8 cellular contexts compared by ENCODE assay signal in the genomic region with DNA sequence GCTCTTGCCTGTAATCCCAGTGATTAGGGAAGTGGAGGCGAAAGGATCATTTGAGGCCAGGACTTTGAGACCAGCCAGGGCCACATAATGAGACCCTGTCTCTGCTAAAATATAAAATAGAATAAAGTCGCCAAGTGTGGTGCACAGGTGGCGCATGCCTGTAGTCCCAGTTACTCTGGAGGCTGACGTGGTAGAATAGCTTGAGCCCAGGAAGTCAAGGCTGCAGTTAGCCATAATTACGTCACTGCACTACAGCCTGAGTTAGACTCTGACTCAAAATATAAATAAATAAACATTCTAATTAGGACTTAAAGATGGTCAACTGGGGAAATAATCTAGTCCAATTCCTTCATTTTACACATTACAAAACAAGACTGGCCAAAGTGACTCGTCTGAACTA. TPM values are rescaled to one million over a fixed set of nuclear protein-coding genes. Genes with fewer than 3 reads are reported as not detected.
A peak's percentile ranks its signal among the peaks of the same experiment; 100 is the strongest.
DNase-seq lines count a peak whose midpoint lies in the region; ATAC-seq and TF ChIP-seq lines count a peak whose summit lies in the region.

No MANE protein-coding gene starts in this region.

- intact Hi-C loops in transverse colon (cut with DNase I; ENCODE audit: low total_unique reads), result no loop called here

- peaks cover 47% of the 10 kb centered on the region for H3K36me3 ChIP-seq in SJCRH30
- peaks cover 7% of the 10 kb centered on the region for H3K36me3 ChIP-seq in mesendoderm (ENCODE audit: control insufficient read depth, insufficient read depth, low read length)
- H3K36me3 ChIP-seq in transverse colon, result peaks cover 0 to 39% (median 19%) of the 10 kb centered on the region in 4 donors

- no peak overlapping the region for H2BK15ac ChIP-seq in mesendoderm (replicated peaks; ENCODE audit: low read depth)

- TF ChIP-seq CTCF in coronary artery (IDR thresholded peaks at IDR 0.05) (no peak), transverse colon (IDR thresholded peaks at IDR 0.05) (no peak)

- no peak overlapping the region for H2BK120ac ChIP-seq in mesendoderm (ENCODE audit: low read depth, low read length)

- H3K27ac ChIP-seq in SJCRH30 (peak overlapping the region; percentile 82), coronary artery (peak overlapping the region; percentile 91 to 94), mesendoderm (ENCODE audit: low read depth, low read length) (no peak overlapping the region), transverse colon (peak overlapping the region; percentile 91 to 95 (median 92))

- H4K8ac ChIP-seq in mesendoderm (ENCODE audit: low read depth, low read length), result no peak overlapping the region

- peaks cover 14% of the 10 kb centered on the region for H3K79me2 ChIP-seq in mesendoderm (ENCODE audit: control insufficient read depth, insufficient read depth, low read length)

- peaks cover 3% of the 10 kb centered on the region for H3K79me1 ChIP-seq in mesendoderm (ENCODE audit: low read length)

- peak overlapping the region; percentile 91 for H3K56ac ChIP-seq in mesendoderm (ENCODE audit: low read length)

- TF ChIP-seq POLR2A in transverse colon (IDR thresholded peaks at IDR 0.05), result no peak

- H2AK5ac ChIP-seq in mesendoderm (ENCODE audit: low read length), result no peak overlapping the region

- TF ChIP-seq EP300 in transverse colon (IDR thresholded peaks at IDR 0.05; ENCODE audit: low read depth), result no peak

- H3K27me3 ChIP-seq in SJCRH30 (no peaks in the 10 kb centered on the region), mesendoderm (ENCODE audit: insufficient read depth, low read length, poor library complexity) (no peaks in the 10 kb centered on the region), transverse colon (no peaks in the 10 kb centered on the region)

- no peak overlapping the region for H3K4ac ChIP-seq in mesendoderm (ENCODE audit: low read depth, low read length)

- H3K4me1 ChIP-seq in SJCRH30 (no peaks in the 10 kb centered on the region), mesendoderm (ENCODE audit: control insufficient read depth, low read depth, low read length) (peaks cover 1% of the 10 kb centered on the region), transverse colon (peaks cover 0 to 16% (median 11%) of the 10 kb centered on the region in 4 donors)

- H3K9me3 ChIP-seq in SJCRH30 (replicated peaks) (no peaks in the 10 kb centered on the region), transverse colon (no peaks in the 10 kb centered on the region)

- H3K23ac ChIP-seq in mesendoderm (ENCODE audit: low read length), result no peak overlapping the region

- H2BK5ac ChIP-seq in mesendoderm (ENCODE audit: low read length), result no peak overlapping the region

- H3K18ac ChIP-seq in mesendoderm (ENCODE audit: low read length), result no peak overlapping the region

- peak overlapping the region; percentile 70 for H3K4me2 ChIP-seq in mesendoderm (ENCODE audit: low read length)

- WGBS in mesendoderm (ENCODE audit: extremely low coverage, insufficient coverage, low lambda C conversion rate), result no CpG with 5 or more reads among the region's 6 CpGs
- 8 to 10% methylated on average over 6 of the region's 6 CpGs for WGBS in transverse colon (ENCODE audit: low coverage in 1 of 2), 2 donors

- peak overlapping the region; percentile 92 for H3K4me3 ChIP-seq in SJCRH30
- peak overlapping the region; percentile 96 for H3K4me3 ChIP-seq in coronary artery
- peak overlapping the region; percentile 99 for H3K4me3 ChIP-seq in mesendoderm (ENCODE audit: low read length)
- peak overlapping the region; percentile 72 to 91 (median 81) for H3K4me3 ChIP-seq in transverse colon

- DNase-seq in Daoy (ENCODE audit: low read depth) (peak; percentile 88), SJCRH30 (peak; percentile 35 to 57), coronary artery (ENCODE audit: low spot score) (no peak), mesendoderm (peak; percentile 31), transverse colon (peak; percentile 29), NCI-H345 (lab: John Stamatoyannopoulos, UW) (no peak)

- peak; percentile 29 for ATAC-seq in HG02885 (IDR thresholded peaks at IDR 0.05; ENCODE audit: poor library complexity, unreplicated experiment)
- no peak for ATAC-seq in GM21390 (IDR thresholded peaks at IDR 0.05; ENCODE audit: unreplicated experiment)

- no peak overlapping the region for H4K5ac ChIP-seq in mesendoderm (ENCODE audit: low read length)

- H3K9ac ChIP-seq in mesendoderm (ENCODE audit: low read length), result peak overlapping the region; percentile 96

- in situ Hi-C loops in transverse colon (cut with MboI; ENCODE audit: low pct_ligation_motif_present in 1 of 4, low pct_unique_long_range_greater_than_20kb in 1 of 4, low sequenced_read_pairs in 3 of 4), result no loop called here

RNA-seq across cellular contexts. Expression of a gene that starts 0.8 kb away (rescaled TPM):
- 1,201 and 1,375 TPM in 2 replicates for total RNA-seq in Daoy (2014; rRNA removed; shearing (Covaris generic))
- total RNA-seq in SJCRH30 (2014; rRNA removed; shearing (Covaris generic)), result 603 and 727 TPM in 2 replicates
- 182 TPM for polyA plus RNA-seq in mesendoderm (2013, experiment 1 of 2)
- polyA plus RNA-seq in mesendoderm (2013, experiment 2 of 2), result 181 TPM
- 100 to 1,000 TPM in 3 of 4 donors, 10 to 100 TPM in 1; 99.9 to 395 (median 254) TPM for total RNA-seq in transverse colon

RNA-seq across cellular contexts. Expression of a gene that starts 10.7 kb away (rescaled TPM):
- total RNA-seq in Daoy (2014; rRNA removed; shearing (Covaris generic)), result not detected in 2 replicates
- total RNA-seq in SJCRH30 (2014; rRNA removed; shearing (Covaris generic)), result not detected in 2 replicates
- polyA plus RNA-seq in mesendoderm (2013, experiment 1 of 2), result not detected
- polyA plus RNA-seq in mesendoderm (2013, experiment 2 of 2), result not detected
- 1 to 10 TPM in 2 of 4 donors, not detected in 2; 2.0 to 2.4 TPM for total RNA-seq in transverse colon

RNA-seq across cellular contexts. Expression of a gene that starts 12.8 kb away (rescaled TPM):
- total RNA-seq in Daoy (2014; rRNA removed; shearing (Covaris generic)), result 1.5 TPM in 1 of 2 replicates, not detected in the other
- total RNA-seq in SJCRH30 (2014; rRNA removed; shearing (Covaris generic)), result 1.1 and 1.4 TPM in 2 replicates
- polyA plus RNA-seq in mesendoderm (2013, experiment 1 of 2), result 0.10 TPM
- polyA plus RNA-seq in mesendoderm (2013, experiment 2 of 2), result 0.06 TPM
- 1 to 10 TPM in 3 of 4 donors, not detected in 1; 1.2 to 9.7 (median 1.6) TPM for total RNA-seq in transverse colon

RNA-seq across cellular contexts. Expression of a gene that starts 41.4 kb away (rescaled TPM):
- total RNA-seq in Daoy (2014; rRNA removed; shearing (Covaris generic)), result 167 and 168 TPM in 2 replicates
- total RNA-seq in SJCRH30 (2014; rRNA removed; shearing (Covaris generic)), result 73.9 and 78.9 TPM in 2 replicates
- 27.7 TPM for polyA plus RNA-seq in mesendoderm (2013, experiment 1 of 2)
- 27.7 TPM for polyA plus RNA-seq in mesendoderm (2013, experiment 2 of 2)
- 100 to 1,000 TPM in 3 of 4 donors, 10 to 100 TPM in 1; 93.4 to 481 (median 127) TPM for total RNA-seq in transverse colon

RNA-seq across cellular contexts. Expression of a gene that starts 53.9 kb away (rescaled TPM):
- 1,003 and 1,301 TPM in 2 replicates for total RNA-seq in Daoy (2014; rRNA removed; shearing (Covaris generic))
- total RNA-seq in SJCRH30 (2014; rRNA removed; shearing (Covaris generic)), result 484 and 522 TPM in 2 replicates
- polyA plus RNA-seq in mesendoderm (2013, experiment 1 of 2), result 470 TPM
- 462 TPM for polyA plus RNA-seq in mesendoderm (2013, experiment 2 of 2)
- total RNA-seq in transverse colon, result 10 to 100 TPM; 47.9 to 92.9 (median 70.9) TPM

Comparison
In these comparisons a context has a peak if more than half of its experiments do, and no peak if none do; other contexts are left out.
1. DNase-seq: peak in Daoy (single experiment), SJCRH30 (2 of 2), mesendoderm (single experiment) and transverse colon (single experiment); none in coronary artery (single experiment) and NCI-H345 (single experiment).
2. Peak in every context shown above with its lines, with median percentiles within 50 percentile points of each other: H3K4me3 ChIP-seq.